20 cellular contexts compared by ENCODE assay signal in genomic region chr5:77635617-77636422, GRCh38. TPM values are rescaled to one million over a fixed set of nuclear protein-coding genes. Genes with fewer than 3 reads are reported as not detected.
DNase-seq lines count a peak whose midpoint lies in the region; ATAC-seq, FAIRE-seq and TF ChIP-seq lines count a peak whose summit lies in the region.
"Had no signal": no experiment of that assay in that cellular context is flagged by ENCODE, and none has a peak within 500 bp of the region (broad histone marks: within the 10 kb centered on the region; RNA-seq: fewer than 3 reads in every experiment).

No MANE protein-coding gene starts in this region.

- WGBS in HepG2 (ENCODE audit: low lambda C conversion rate): 59% methylated on average over 20 of the region's 20 CpGs
- 17% methylated on average over 20 of the region's 20 CpGs for WGBS in right lobe of liver (ENCODE audit: insufficient coverage, low coverage, low lambda C conversion rate, missing lambda C conversion rate)

- no peak overlapping the region for H3K9ac ChIP-seq in HepG2 (ENCODE audit: insufficient read depth, low read depth, low read length)

- no peak overlapping the region for H2AFZ ChIP-seq in HepG2 (ENCODE audit: low read length)

- no TSS peak for BruUV-seq in HepG2 (replicated peaks; lab: Mats Ljungman, UMichigan)

- H3K4me1 ChIP-seq in HepG2 (ENCODE audit: insufficient read depth, low read length) (peaks cover 6% of the 10 kb centered on the region), right lobe of liver (peaks cover 0 to 8% (median under 1%) of the 10 kb centered on the region in 4 donors)

- peaks cover 3 to 74% of the 10 kb centered on the region in 2 experiments for H3K27me3 ChIP-seq in HepG2 (ENCODE audit: control insufficient read depth in 1 of 2, insufficient read depth in 2 of 2, low read length in 2 of 2)
- peaks cover 25 to 85% of the 10 kb centered on the region in 2 donors for H3K27me3 ChIP-seq in right lobe of liver

- TF ChIP-seq CTCF in HepG2 (CRISPR knock-in tag; IDR thresholded peaks at IDR 0.05) (no peak), right lobe of liver (IDR thresholded peaks at IDR 0.05) (no peak), LNCaP clone FGC (IDR thresholded peaks at IDR 0.05; ENCODE audit: control insufficient read depth, extremely low read depth, insufficient read depth) (no peak)

- no peak for TF ChIP-seq RAD21 in HepG2 (CRISPR knock-in tag; IDR thresholded peaks at IDR 0.05)

- ATAC-seq in HepG2: no peak
- ATAC-seq in right lobe of liver: no peak
- no peak for ATAC-seq in GM21576 (IDR thresholded peaks at IDR 0.05; ENCODE audit: unreplicated experiment)
- ATAC-seq: gastroesophageal sphincter, T-cell had no signal

- no peaks in the 10 kb centered on the region for H3K9me3 ChIP-seq in HepG2 (ENCODE audit: low read length)
- H3K9me3 ChIP-seq in right lobe of liver: no peaks in the 10 kb centered on the region
- H3K9me3 ChIP-seq: gastroesophageal sphincter, HAP-1, suprapubic skin had no signal

- no peak for TF ChIP-seq POLR2A in HepG2 (IDR thresholded peaks at IDR 0.05; ENCODE audit: insufficient read depth in 1 of 2, low read depth in 2 of 2, low read length in 2 of 2)
- TF ChIP-seq POLR2A in right lobe of liver (IDR thresholded peaks at IDR 0.05): no peak
- no peak for TF ChIP-seq POLR2A in erythroblast (IDR thresholded peaks at IDR 0.05; ENCODE audit: low read length)

- POLR2A ChIA-PET in HepG2 (lab: Yijun Ruan, JAX): no interaction called here

- intact Hi-C loops in HepG2 (cut with micrococcal nuclease; ENCODE audit: unreplicated experiment) (no loop called here), right lobe of liver (cut with DNase I) (no loop called here)

- H4K20me1 ChIP-seq in HepG2 (ENCODE audit: insufficient read depth, low read length): 0 out of 2 replicates have a peak, but pooled peaks cover 3% of the 10 kb centered on the region

- no peak for FAIRE-seq in HepG2 (lab: Jason Lieb, UNC)
- FAIRE-seq in urothelium cell line (lab: Jason Lieb, UNC): no peak

- H3K27ac ChIP-seq in HepG2 (ENCODE audit: extremely low read length, insufficient read depth, low read length): no peak overlapping the region
- H3K27ac ChIP-seq in right lobe of liver: no peak overlapping the region
- H3K27ac ChIP-seq: gastroesophageal sphincter, suprapubic skin had no signal

- H3K4me3 ChIP-seq in HepG2 (replicated peaks in 1 of 3; ENCODE audit: insufficient read depth in 1 of 3, low read depth in 2 of 3, low read length in 3 of 3) (no peak overlapping the region), right lobe of liver (no peak overlapping the region), LNCaP clone FGC (ENCODE audit: low read depth, low read length) (no peak overlapping the region)
- H3K4me3 ChIP-seq: gastroesophageal sphincter, HAP-1, suprapubic skin had no signal

- TF ChIP-seq EP300 in HepG2 (IDR thresholded peaks at IDR 0.05; ENCODE audit: low read depth in 2 of 2, low read length in 2 of 2) (no peak), HepG2 (CRISPR knock-in tag; IDR thresholded peaks at IDR 0.05; ENCODE audit: borderline replicate concordance) (no peak)

- H3K36me3 ChIP-seq in HepG2 (replicated peaks in 1 of 2; ENCODE audit: control insufficient read depth in 1 of 2, insufficient read depth in 2 of 2, low read length in 2 of 2) (no peaks in the 10 kb centered on the region), right lobe of liver (no peaks in the 10 kb centered on the region)
- H3K36me3 ChIP-seq: gastroesophageal sphincter, HAP-1, suprapubic skin had no signal

- in situ Hi-C loops in HepG2 (cut with HindIII; ENCODE audit: extremely low pct_ligation_motif_present, low pct_unique_long_range_greater_than_20kb): loop anchor here (5.0 kb wide), 1 partner anchor 64 kb away; no protein-coding TSS in a partner anchor

- CTCF ChIA-PET in HepG2 (lab: Yijun Ruan, JAX; ENCODE audit: low intra/inter-chr PET ratio, low total read pairs): no interaction called here

- DNase-seq in HepG2 (ENCODE audit: low spot score) (no peak), right lobe of liver (no peak), LNCaP clone FGC (ENCODE audit: low read depth) (peak; percentile 15), erythroblast (lab: John Stamatoyannopoulos, UW) (peak; percentile 9 to 12), urothelium cell line (ENCODE audit: low spot score) (peak; percentile 21), GOT3 (lab: John Stamatoyannopoulos, UW) (no peak), SK-N-DZ (ENCODE audit: low spot score) (no peak)
- DNase-seq: activated T-cell treated with anti-CD3 and anti-CD28 coated beads, Interleukin-2, amount 50 U/mL, for 48 hours; amygdala; C1 segment of cervical spinal cord; cerebellar nuclear complex; NCI-H1105; NCI-H774; T-cell had no signal

- H3K4me2 ChIP-seq in HepG2 (ENCODE audit: low read depth, low read length): no peak overlapping the region

- no peaks in the 10 kb centered on the region for H3K79me2 ChIP-seq in HepG2 (ENCODE audit: insufficient read depth, low read length)

TF ChIP-seq in HepG2, 621 proteins besides CTCF, POLR2A, EP300 and RAD21 (continues in another document):
- peak; percentile 99 for TF ChIP-seq EHMT2 (IDR thresholded peaks at IDR 0.05; ENCODE audit: borderline replicate concordance, low read depth, low read length)
- no peak for TF ChIP-seq TGIF2 (CRISPR knock-in tag; IDR thresholded peaks at IDR 0.05)
- TF ChIP-seq HBP1 (CRISPR knock-in tag; IDR thresholded peaks at IDR 0.05; ENCODE audit: low read depth): 0 out of 2 replicates have a peak, but pooled peaks have one; percentile 31
- TF ChIP-seq KAT8 (CRISPR knock-in tag; IDR thresholded peaks at IDR 0.05): no peak
- TF ChIP-seq ZNF331 (CRISPR knock-in tag; IDR thresholded peaks at IDR 0.05): 0 out of 2 replicates have a peak, but pooled peaks have one; percentile 39
- no peak for TF ChIP-seq ZNF512B (CRISPR knock-in tag; IDR thresholded peaks at IDR 0.05; ENCODE audit: borderline replicate concordance)
- TF ChIP-seq ZNF446 (CRISPR knock-in tag; IDR thresholded peaks at IDR 0.05): no peak
- 0 out of 2 replicates have a peak, but pooled peaks have one; percentile 34 for TF ChIP-seq ZNF232 (CRISPR knock-in tag; IDR thresholded peaks at IDR 0.05; ENCODE audit: borderline replicate concordance)
- no peak for TF ChIP-seq ZNF567 (CRISPR knock-in tag; IDR thresholded peaks at IDR 0.05; ENCODE audit: borderline replicate concordance)

RNA-seq across cellular contexts. Expression of gene OTP, which starts 2.7 kb away (rescaled TPM):
- total RNA-seq in HepG2 (2016; rRNA removed; fragmentation: Illumina TruSeq; extraction: Trizol) (not detected in 2 replicates), right lobe of liver (not detected)
- not detected in 2 replicates for total RNA-seq in HepG2 (2016; cell fraction: cytosol; rRNA removed; fragmentation: Illumina TruSeq; extraction: Trizol; ENCODE audit: low read depth)
- not detected in 2 replicates for total RNA-seq in HepG2 (2016; cell fraction: insoluble cytoplasmic fraction; rRNA removed; fragmentation: Illumina TruSeq; extraction: Trizol)
- total RNA-seq in HepG2 (2016; cell fraction: membrane; rRNA removed; fragmentation: Illumina TruSeq; extraction: Trizol): not detected in 2 replicates
- total RNA-seq in HepG2 (2016; cell fraction: nucleus; rRNA removed; fragmentation: Illumina TruSeq; extraction: Trizol): not detected in 2 replicates
- not detected in 2 replicates for polyA plus RNA-seq in HepG2 (2011; rRNA removed)
- polyA plus RNA-seq in HepG2 (2011; cell fraction: cytosol; rRNA removed): not detected in 2 replicates
- polyA plus RNA-seq in HepG2 (2011; cell fraction: nucleus; rRNA removed): not detected in 2 replicates
- polyA plus RNA-seq in HepG2 (2012): not detected in 2 replicates
- polyA plus RNA-seq in HepG2 (2016; cell fraction: cytosol; fragmentation: Illumina TruSeq; extraction: Trizol; ENCODE audit: low read depth): not detected in 2 replicates
- polyA plus RNA-seq in HepG2 (2016; cell fraction: insoluble cytoplasmic fraction; fragmentation: Illumina TruSeq; extraction: Trizol; ENCODE audit: low read depth): not detected in 2 replicates
- not detected in 2 replicates for polyA plus RNA-seq in HepG2 (2016; cell fraction: membrane; fragmentation: Illumina TruSeq; extraction: Trizol; ENCODE audit: low read depth)
- polyA plus RNA-seq in HepG2 (2016; cell fraction: nucleus; fragmentation: Illumina TruSeq; extraction: Trizol; ENCODE audit: insufficient read depth, low read depth): not detected in 2 replicates
- not detected in 2 replicates for polyA minus RNA-seq in HepG2 (2011; rRNA and poly(A)+ RNA removed; ENCODE audit: low replicate concordance)
- not detected in 2 replicates for polyA minus RNA-seq in HepG2 (2011; cell fraction: cytosol; rRNA and poly(A)+ RNA removed)
- not detected in 2 replicates for polyA minus RNA-seq in HepG2 (2011; cell fraction: nucleus; rRNA and poly(A)+ RNA removed)
- not detected in 2 replicates for polyA plus RNA-seq in SK-N-DZ (2014; cell fraction: cytosol; rRNA removed)
- not detected in 2 replicates for polyA plus RNA-seq in SK-N-DZ (2014; cell fraction: nucleus; rRNA removed)
- total RNA-seq: lung microvascular endothelial cell, RPMI7951, suprapubic skin, T-cell had no signal

Comparison
In these comparisons a context has a peak if more than half of its experiments do, and no peak if none do; other contexts are left out.
1. DNase-seq: peak in LNCaP clone FGC (single experiment), erythroblast (2 of 2) and urothelium cell line (single experiment); none in HepG2 (single experiment), right lobe of liver (0 of 3), GOT3 (single experiment) and SK-N-DZ (single experiment).